ENCODE assay signal across 10 cellular contexts in genomic region chr3:114418107-114418506, GRCh38.
DNase-seq lines count a peak whose midpoint lies in the region; ATAC-seq lines count a peak whose summit lies in the region.
"Had no signal": no experiment of that assay in that cellular context is flagged by ENCODE, and none has a peak within 500 bp of the region (broad histone marks: within the 10 kb centered on the region; RNA-seq: fewer than 3 reads in every experiment).

No MANE protein-coding gene starts in this region.

- ATAC-seq in GM18517 (IDR thresholded peaks at IDR 0.05; ENCODE audit: unreplicated experiment), result peak; percentile 90
- peak; percentile 81 for ATAC-seq in GM21390 (IDR thresholded peaks at IDR 0.05; ENCODE audit: unreplicated experiment)
- ATAC-seq in HG03159 (IDR thresholded peaks at IDR 0.05; ENCODE audit: unreplicated experiment), result peak; percentile 87

- DNase-seq in fibroblast of gingiva (ENCODE audit: low read depth), result peak; percentile 49
- no peak for DNase-seq in NCI-H2227 (lab: John Stamatoyannopoulos, UW; ENCODE audit: unreplicated experiment)
- no peak for DNase-seq in germinal center (ENCODE audit: low spot score)
- no peak for DNase-seq in nucleus accumbens (lab: John Stamatoyannopoulos, UW)
- no peak for DNase-seq in DMS53 treated with DMSO at 0.1 percent for 48 hours (lab: John Stamatoyannopoulos, UW; ENCODE audit: unreplicated experiment)
- DNase-seq: pancreas; stimulated activated naive CD4-positive, alpha-beta T cell treated with Interleukin-2 at 50 U/mL for 16 hours had no signal
